Comparison of ENCODE assay signal across 1 cellular context in genomic region chr18:12258719-12259705, GRCh38.
A peak's percentile ranks its signal among the peaks of the same experiment; 100 is the strongest.
TF ChIP-seq lines count a peak whose summit lies in the region.

No MANE protein-coding gene starts in this region.

TF ChIP-seq in HepG2, 621 proteins besides CTCF, POLR2A, EP300 and RAD21:
- TF ChIP-seq ZNF18 (CRISPR knock-in tag; IDR thresholded peaks at IDR 0.05; ENCODE audit: insufficient replicate concordance) (no peak), ZNF629 (CRISPR knock-in tag; conservative IDR thresholded peaks at IDR 0.05) (peak; percentile 61; the same call in 1 of the 2 replicates)
